ENCODE assay signal across 8 cellular contexts in the genomic region with DNA sequence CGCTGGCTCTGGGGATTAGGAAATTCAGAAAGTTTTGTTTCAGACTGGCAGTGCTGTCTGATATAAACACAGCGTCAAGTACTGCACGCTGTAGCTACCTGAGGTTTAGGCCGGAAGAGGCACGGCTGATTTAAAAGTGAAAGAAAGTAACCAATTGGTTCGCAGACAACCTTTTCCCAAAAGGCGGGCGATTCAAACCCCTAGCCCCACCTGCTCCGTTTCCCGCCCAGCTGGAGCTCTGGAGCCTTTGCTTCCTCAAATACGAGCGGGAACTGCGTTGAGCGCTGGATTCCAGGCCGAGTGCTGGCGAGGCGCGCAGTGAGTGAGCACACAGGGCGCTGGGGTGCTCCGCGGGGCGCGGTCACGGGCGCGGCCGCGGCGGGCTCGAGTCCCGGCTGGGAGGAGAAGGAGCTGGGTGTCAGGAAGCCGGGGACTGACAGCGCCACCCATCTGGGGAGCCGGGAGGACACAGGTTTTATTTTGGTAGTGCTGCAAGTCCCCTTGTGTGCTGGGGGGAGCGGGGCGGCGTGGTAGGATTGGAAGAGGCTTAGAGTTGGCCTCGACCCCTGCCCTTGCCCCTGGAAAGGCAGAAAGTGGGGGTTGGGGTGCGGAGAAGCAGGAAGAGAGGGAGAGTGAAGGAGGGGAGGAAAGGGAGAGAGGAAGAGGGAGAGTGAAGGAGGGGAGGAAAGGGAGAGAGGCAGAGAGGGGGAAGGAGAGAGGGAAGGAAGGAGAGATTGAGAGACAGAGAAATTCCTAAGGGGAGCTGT. TPM values are rescaled to one million over a fixed set of nuclear protein-coding genes. Genes with fewer than 3 reads are reported as not detected.
DNase-seq lines count a peak whose midpoint lies in the region; ATAC-seq and TF ChIP-seq lines count a peak whose summit lies in the region.

No MANE protein-coding gene starts in this region.

- H3K27me3 Mint-ChIP-seq in central memory CD8-positive, alpha-beta T cell = no peaks in the 10 kb centered on the region

- H3K9ac ChIP-seq in SK-N-SH = no peak overlapping the region

- 0 out of 2 replicates have a peak, but pooled peaks have one; percentile 17 for TF ChIP-seq CTCF in SK-N-SH (IDR thresholded peaks at IDR 0.05)

- ATAC-seq in SK-N-SH treated with all-trans-retinoic acid at 6 μM for 48 hours (no peak), HG03025 (IDR thresholded peaks at IDR 0.05; ENCODE audit: low FRiP score, unreplicated experiment) (peak; percentile 56)
- peak; percentile 57 for ATAC-seq in central memory CD8-positive, alpha-beta T cell (replicated peaks; ENCODE audit: extremely low read depth, poor library complexity, severe bottlenecking)

- H2AFZ ChIP-seq in SK-N-SH (ENCODE audit: low read depth) = peak overlapping the region; percentile 75

- H3K4me1 ChIP-seq in SK-N-SH (ENCODE audit: control insufficient read depth in 1 of 2, insufficient read depth in 2 of 2, low read depth in 1 of 2, low read length in 1 of 2) = peaks cover 2 to 4% of the 10 kb centered on the region in 2 experiments; a peak in 2 of 4 replicates

- peak overlapping the region; percentile 34 to 49; a peak in 3 of 4 replicates for H3K4me3 ChIP-seq in SK-N-SH (ENCODE audit: low read depth in 2 of 2, low read length in 1 of 2)

- no peaks in the 10 kb centered on the region; the same call in 1 of the 2 replicates for H3K79me2 ChIP-seq in SK-N-SH (ENCODE audit: insufficient read depth)

- H3K9me2 ChIP-seq in SK-N-SH = no peaks in the 10 kb centered on the region

- H4K20me1 ChIP-seq in SK-N-SH (ENCODE audit: insufficient read depth) = no peaks in the 10 kb centered on the region

- H3K4me2 ChIP-seq in SK-N-SH = peak overlapping the region; percentile 71

- H3K27me3 ChIP-seq in SK-N-SH (ENCODE audit: insufficient read depth) = no peaks in the 10 kb centered on the region

- peaks cover 25% of the 10 kb centered on the region for H3K36me3 Mint-ChIP-seq in central memory CD8-positive, alpha-beta T cell (ENCODE audit: insufficient read depth)

- peak; percentile 20 for DNase-seq in SK-N-SH
- peak; percentile 93 for DNase-seq in NCI-H2029 treated with DMSO at 0.1 percent for 48 hours (lab: John Stamatoyannopoulos, UW)
- DNase-seq in activated CD4-positive, CD25-positive, alpha-beta regulatory T cell (lab: John Stamatoyannopoulos, UW) = peak in 3 of 4 experiments; percentile 30 to 38 (median 31)
- peak; percentile 33 to 48 for DNase-seq in central memory CD8-positive, alpha-beta T cell (ENCODE audit: low spot score in 2 of 2)
- peak; percentile 83 for DNase-seq in islet precursor cell
- DNase-seq in stimulated activated CD4-positive, alpha-beta T cell treated with anti-CD3 and anti-CD28 coated beads, Interleukin-15, amount 100 ng/mL, for 1 hour (ENCODE audit: low read depth in 1 of 2, low spot score in 1 of 2) = peak; percentile 31 to 37

- H3K4me1 Mint-ChIP-seq in central memory CD8-positive, alpha-beta T cell = peaks cover 72% of the 10 kb centered on the region

- 60% methylated on average over 17 of the region's 39 CpGs for WGBS in SK-N-SH (ENCODE audit: low lambda C conversion rate)

- no peaks in the 10 kb centered on the region for H3K9me3 ChIP-seq in SK-N-SH

- POLR2A ChIA-PET in SK-N-SH (lab: Yijun Ruan, JAX) = no interaction called here

- peak overlapping the region; percentile 92 for H3K27ac Mint-ChIP-seq in central memory CD8-positive, alpha-beta T cell (ENCODE audit: low read depth)

- peaks cover 0 to 4% of the 10 kb centered on the region in 2 experiments for H3K36me3 ChIP-seq in SK-N-SH (replicated peaks in 1 of 2; ENCODE audit: control insufficient read depth in 1 of 2, insufficient read depth in 2 of 2, low read length in 1 of 2)

- CTCF ChIA-PET in SK-N-SH (lab: Yijun Ruan, JAX) = interaction anchor here (1.5 to 5.9 kb wide), 5 partner anchors 9 to 91 kb away, joined by 3 to 62 read pairs (median 10); partner anchors contain the start of gene DTX4

- no peak for TF ChIP-seq EP300 in SK-N-SH (IDR thresholded peaks at IDR 0.05; ENCODE audit: borderline replicate concordance in 1 of 2, low read depth in 1 of 2, low read length in 1 of 2)

- H3K27ac ChIP-seq in SK-N-SH (ENCODE audit: low read depth in 2 of 2, low read length in 1 of 2) = peak overlapping the region in 1 of 2 experiments; percentile 71; a peak in 1 of 4 replicates

- no peak for TF ChIP-seq RAD21 in SK-N-SH (IDR thresholded peaks at IDR 0.05; ENCODE audit: low read length)

- peak overlapping the region; percentile 95 for H3K4me3 Mint-ChIP-seq in central memory CD8-positive, alpha-beta T cell

- peaks cover 20% of the 10 kb centered on the region for H3F3A ChIP-seq in SK-N-SH (replicated peaks; ENCODE audit: insufficient read depth)

- no peaks in the 10 kb centered on the region for H3K9me3 Mint-ChIP-seq in central memory CD8-positive, alpha-beta T cell

TF ChIP-seq in SK-N-SH, 30 proteins besides CTCF, POLR2A, EP300 and RAD21 (continues in another document):
- TF ChIP-seq YY1 (IDR thresholded peaks at IDR 0.05; ENCODE audit: low read depth) = no peak
- 0 out of 2 replicates have a peak, but pooled peaks have one; percentile 22 for TF ChIP-seq ELF1 (IDR thresholded peaks at IDR 0.05)
- TF ChIP-seq, protein P1, sequence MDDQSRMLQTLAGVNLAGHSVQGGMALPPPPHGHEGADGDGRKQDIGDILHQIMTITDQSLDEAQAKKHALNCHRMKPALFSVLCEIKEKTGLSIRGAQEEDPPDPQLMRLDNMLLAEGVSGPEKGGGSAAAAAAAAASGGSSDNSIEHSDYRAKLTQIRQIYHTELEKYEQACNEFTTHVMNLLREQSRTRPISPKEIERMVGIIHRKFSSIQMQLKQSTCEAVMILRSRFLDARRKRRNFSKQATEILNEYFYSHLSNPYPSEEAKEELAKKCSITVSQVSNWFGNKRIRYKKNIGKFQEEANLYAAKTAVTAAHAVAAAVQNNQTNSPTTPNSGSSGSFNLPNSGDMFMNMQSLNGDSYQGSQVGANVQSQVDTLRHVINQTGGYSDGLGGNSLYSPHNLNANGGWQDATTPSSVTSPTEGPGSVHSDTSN (IDR thresholded peaks at IDR 0.05) = no peak
- TF ChIP-seq, protein P2, sequence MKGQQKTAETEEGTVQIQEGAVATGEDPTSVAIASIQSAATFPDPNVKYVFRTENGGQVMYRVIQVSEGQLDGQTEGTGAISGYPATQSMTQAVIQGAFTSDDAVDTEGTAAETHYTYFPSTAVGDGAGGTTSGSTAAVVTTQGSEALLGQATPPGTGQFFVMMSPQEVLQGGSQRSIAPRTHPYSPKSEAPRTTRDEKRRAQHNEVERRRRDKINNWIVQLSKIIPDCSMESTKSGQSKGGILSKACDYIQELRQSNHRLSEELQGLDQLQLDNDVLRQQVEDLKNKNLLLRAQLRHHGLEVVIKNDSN (IDR thresholded peaks at IDR 0.05; ENCODE audit: borderline replicate concordance, low read depth) = no peak
- TF ChIP-seq MAX (IDR thresholded peaks at IDR 0.05; ENCODE audit: low read depth) = peak; percentile 83
- TF ChIP-seq FOSL2 (IDR thresholded peaks at IDR 0.05; ENCODE audit: borderline replicate concordance, low read depth) = no peak
- no peak for TF ChIP-seq POLR2AphosphoS5 (IDR thresholded peaks at IDR 0.05; ENCODE audit: low read depth, low read length)

TF ChIP-seq in SK-N-SH treated with all-trans-retinoic acid at 6 μM for 48 hours, 23 proteins besides CTCF, POLR2A, EP300 and RAD21:
- TF ChIP-seq ZNF565 (CRISPR knock-in tag; conservative IDR thresholded peaks at IDR 0.05; ENCODE audit: low read depth) (no peak), BACH2 (CRISPR knock-in tag; IDR thresholded peaks at IDR 0.05; ENCODE audit: borderline replicate concordance) (no peak), ZNF70 (CRISPR knock-in tag; IDR thresholded peaks at IDR 0.05) (no peak), RARB (CRISPR knock-in tag; IDR thresholded peaks at IDR 0.05) (no peak), ZFP3 (CRISPR knock-in tag; IDR thresholded peaks at IDR 0.05) (no peak), CSDC2 (CRISPR knock-in tag; IDR thresholded peaks at IDR 0.05) (no peak), PPARA (CRISPR knock-in tag; IDR thresholded peaks at IDR 0.05; ENCODE audit: borderline replicate concordance) (no peak), ESRRG (CRISPR knock-in tag; IDR thresholded peaks at IDR 0.05) (no peak), ZC3H10 (CRISPR knock-in tag; IDR thresholded peaks at IDR 0.05) (no peak)
- TF ChIP-seq, protein P3, sequence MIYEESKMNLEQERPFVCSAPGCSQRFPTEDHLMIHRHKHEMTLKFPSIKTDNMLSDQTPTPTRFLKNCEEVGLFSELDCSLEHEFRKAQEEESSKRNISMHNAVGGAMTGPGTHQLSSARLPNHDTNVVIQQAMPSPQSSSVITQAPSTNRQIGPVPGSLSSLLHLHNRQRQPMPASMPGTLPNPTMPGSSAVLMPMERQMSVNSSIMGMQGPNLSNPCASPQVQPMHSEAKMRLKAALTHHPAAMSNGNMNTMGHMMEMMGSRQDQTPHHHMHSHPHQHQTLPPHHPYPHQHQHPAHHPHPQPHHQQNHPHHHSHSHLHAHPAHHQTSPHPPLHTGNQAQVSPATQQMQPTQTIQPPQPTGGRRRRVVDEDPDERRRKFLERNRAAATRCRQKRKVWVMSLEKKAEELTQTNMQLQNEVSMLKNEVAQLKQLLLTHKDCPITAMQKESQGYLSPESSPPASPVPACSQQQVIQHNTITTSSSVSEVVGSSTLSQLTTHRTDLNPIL (CRISPR knock-in tag; IDR thresholded peaks at IDR 0.05; ENCODE audit: low read depth) = no peak

RNA-seq across cellular contexts. Expression of gene FAM111A, which starts 2.1 kb away (rescaled TPM):
- polyA plus RNA-seq in SK-N-SH (2012; rRNA removed) = 5.9 and 8.7 TPM in 2 replicates
- polyA plus RNA-seq in SK-N-SH (2012; cell fraction: cytosol; rRNA removed) = 5.3 and 5.4 TPM in 2 replicates
- polyA plus RNA-seq in SK-N-SH (2012; cell fraction: nucleus; rRNA removed) = 20.5 and 35.0 TPM in 2 replicates

RNA-seq across cellular contexts. Expression of gene DTX4, which starts 27.2 kb away (rescaled TPM):
- polyA plus RNA-seq in SK-N-SH (2012; rRNA removed) = 0.02 and 0.05 TPM in 2 replicates
- 0.04 and 0.08 TPM in 2 replicates for polyA plus RNA-seq in SK-N-SH (2012; cell fraction: cytosol; rRNA removed)
- polyA plus RNA-seq in SK-N-SH (2012; cell fraction: nucleus; rRNA removed) = 0.11 and 0.27 TPM in 2 replicates

RNA-seq across cellular contexts. Expression of gene FAM111B, which starts 37.7 kb away (rescaled TPM):
- polyA plus RNA-seq in SK-N-SH (2012; rRNA removed) = 0.94 and 1.0 TPM in 2 replicates
- polyA plus RNA-seq in SK-N-SH (2012; cell fraction: cytosol; rRNA removed) = 1.2 and 1.4 TPM in 2 replicates
- polyA plus RNA-seq in SK-N-SH (2012; cell fraction: nucleus; rRNA removed) = 0.36 and 0.49 TPM in 2 replicates

RNA-seq across cellular contexts. Expression of gene GLYATL1B, which starts 58.7 kb away (rescaled TPM):
- polyA plus RNA-seq in SK-N-SH (2012; rRNA removed) = not detected in 2 replicates
- polyA plus RNA-seq in SK-N-SH (2012; cell fraction: cytosol; rRNA removed) = not detected in 2 replicates
- polyA plus RNA-seq in SK-N-SH (2012; cell fraction: nucleus; rRNA removed) = not detected in 2 replicates

Comparison
In these comparisons a context has a peak if more than half of its experiments do, and no peak if none do; other contexts are left out.
1. DNase-seq: peak in every context shown above with its lines; median percentile 93 in NCI-H2029 treated with DMSO at 0.1 percent for 48 hours; 83 in islet precursor cell; 40 in central memory CD8-positive, alpha-beta T cell; 34 in stimulated activated CD4-positive, alpha-beta T cell treated with anti-CD3 and anti-CD28 coated beads, Interleukin-15, amount 100 ng/mL, for 1 hour; 31 in activated CD4-positive, CD25-positive, alpha-beta regulatory T cell; 20 in SK-N-SH.